8 cellular contexts compared by ENCODE assay signal in the genomic region with DNA sequence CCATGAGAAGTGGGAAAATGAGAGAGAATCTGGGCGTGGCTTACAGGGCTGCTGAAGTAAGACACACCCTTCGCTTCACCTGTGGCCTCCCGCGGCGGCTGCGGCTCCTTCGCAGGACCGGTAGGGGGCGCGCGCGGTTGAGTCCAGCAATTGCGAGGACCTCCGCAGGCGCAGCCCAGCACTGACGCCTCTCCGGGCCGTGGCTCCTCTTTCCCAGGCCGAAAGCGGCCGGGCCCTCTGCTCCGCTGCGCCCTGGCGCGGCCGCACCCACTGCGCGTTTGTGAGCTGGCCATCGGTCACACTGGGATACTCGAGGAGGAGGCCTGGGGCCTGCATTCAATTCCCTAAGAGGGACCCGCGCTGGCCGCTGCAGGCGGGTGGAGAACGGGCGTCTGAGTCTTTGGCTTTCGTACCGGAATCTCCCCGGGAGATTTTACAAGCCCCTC. TPM values are rescaled to one million over a fixed set of nuclear protein-coding genes. Genes with fewer than 3 reads are reported as not detected.
DNase-seq lines count a peak whose midpoint lies in the region; ATAC-seq and TF ChIP-seq lines count a peak whose summit lies in the region.

A gene (minus strand): TSS at position 215 of the 446 bp plus-strand sequence. CDS start 13,940 bp downstream, outside the sequence.

- intact Hi-C loops in stomach (cut with DNase I; ENCODE audit: low total_unique reads): no loop called here

- no peaks in the 10 kb centered on the region for H3K4me1 Mint-ChIP-seq in neural progenitor cell

- 0 to 1% (median 0%) methylated on average over 21 to 39 of the region's 39 CpGs for WGBS in stomach, 5 donors

- ATAC-seq in GM19468 (IDR thresholded peaks at IDR 0.05; ENCODE audit: extremely low read depth, unreplicated experiment): peak; percentile 93

- TF ChIP-seq POLR2A in stomach (IDR thresholded peaks at IDR 0.05): no peak

- H3F3A ChIP-seq in neural progenitor cell (ENCODE audit: low read depth): peaks cover 11% of the 10 kb centered on the region

- no peaks in the 10 kb centered on the region for H3K27me3 Mint-ChIP-seq in neural progenitor cell (ENCODE audit: insufficient read depth, low read depth)

- peaks cover 2% of the 10 kb centered on the region for H3K36me3 Mint-ChIP-seq in neural progenitor cell

- H3K27ac Mint-ChIP-seq in neural progenitor cell: no peak within 1 kb of the TSS

- peak; percentile 93 for TF ChIP-seq CTCF in neural progenitor cell (IDR thresholded peaks at IDR 0.05)
- TF ChIP-seq CTCF in stomach (IDR thresholded peaks at IDR 0.05): peak in 5 of 7 experiments; percentile 88 to 99 (median 95)

- H3K9ac ChIP-seq in neural progenitor cell: no peak within 1 kb of the TSS

- no peaks in the 10 kb centered on the region for H3K4me1 ChIP-seq in neural progenitor cell
- H3K4me1 ChIP-seq in stomach: peaks cover 0 to 18% (median 9%) of the 10 kb centered on the region in 4 donors

- H2AFZ ChIP-seq in neural progenitor cell (replicated peaks): peak within 1 kb of the TSS; percentile 99

- DNase-seq in COLO668 (lab: John Stamatoyannopoulos, UW; ENCODE audit: unreplicated experiment) (peak; percentile 88), HT-29 (ENCODE audit: low spot score) (peak; percentile 92), RPMI8226 (peak; percentile 93), foreskin melanocyte (peak; percentile 69), neural progenitor cell (ENCODE audit: low spot score) (peak; percentile 87), stomach (peak; percentile 94)
- peak; percentile 79 for DNase-seq in activated gamma-delta T cell treated with anti-CD3 and anti-CD28 coated beads, Interleukin-2, amount 50 U/mL, for 16 hours (ENCODE audit: low read depth)

- H3K4me3 ChIP-seq in neural progenitor cell (peak within 1 kb of the TSS; percentile 50), stomach (peak within 1 kb of the TSS; percentile 50 to 57 (median 51))

- peak within 1 kb of the TSS; percentile 73 for H3K4me3 Mint-ChIP-seq in neural progenitor cell

- no peaks in the 10 kb centered on the region for H3K79me2 ChIP-seq in neural progenitor cell (ENCODE audit: low read depth)

- no peaks in the 10 kb centered on the region for H4K20me1 ChIP-seq in neural progenitor cell (ENCODE audit: low read depth)

- H3K27ac ChIP-seq in neural progenitor cell (no peak within 1 kb of the TSS), stomach (peak within 1 kb of the TSS; percentile 65 to 86 (median 83))

- TF ChIP-seq EP300 in stomach (IDR thresholded peaks at IDR 0.05): no peak

- H3K36me3 ChIP-seq in neural progenitor cell: no peaks in the 10 kb centered on the region
- no peaks in the 10 kb centered on the region for H3K36me3 ChIP-seq in stomach

- peaks cover 8% of the 10 kb centered on the region for H3K9me3 Mint-ChIP-seq in neural progenitor cell

- H3K9me3 ChIP-seq in neural progenitor cell (ENCODE audit: low read depth) (peaks cover 7% of the 10 kb centered on the region), stomach (peaks cover 0 to 6% (median 0%) of the 10 kb centered on the region in 4 donors)

- H3K4me2 ChIP-seq in neural progenitor cell: peak within 1 kb of the TSS; percentile 79

- H3K27me3 ChIP-seq in neural progenitor cell: peaks cover 12% of the 10 kb centered on the region
- H3K27me3 ChIP-seq in stomach: no peaks in the 10 kb centered on the region

RNA-seq across cellular contexts. Expression of the gene that starts here (rescaled TPM):
- not detected in 2 replicates for total RNA-seq in HT-29 (2014; rRNA removed; shearing (Covaris generic))
- total RNA-seq in neural progenitor cell (ENCODE audit: low replicate concordance) (not detected in 2 replicates), stomach (1 to 10 TPM in 1 of 5 donors, not detected in 4; 1.8 TPM)
- not detected for polyA plus RNA-seq in stomach

Comparison
In these comparisons a context has a peak if more than half of its experiments do, and no peak if none do; other contexts are left out.
1. Peak in DNase-seq in HT-29; RNA of the gene not detected or under 1 TPM.
2. Peak in DNase-seq, H3K4me3 ChIP-seq and H3K4me2 ChIP-seq in neural progenitor cell; RNA of the gene not detected or under 1 TPM.